Comparison of ENCODE assay signal across 1 cellular context in the genomic region with DNA sequence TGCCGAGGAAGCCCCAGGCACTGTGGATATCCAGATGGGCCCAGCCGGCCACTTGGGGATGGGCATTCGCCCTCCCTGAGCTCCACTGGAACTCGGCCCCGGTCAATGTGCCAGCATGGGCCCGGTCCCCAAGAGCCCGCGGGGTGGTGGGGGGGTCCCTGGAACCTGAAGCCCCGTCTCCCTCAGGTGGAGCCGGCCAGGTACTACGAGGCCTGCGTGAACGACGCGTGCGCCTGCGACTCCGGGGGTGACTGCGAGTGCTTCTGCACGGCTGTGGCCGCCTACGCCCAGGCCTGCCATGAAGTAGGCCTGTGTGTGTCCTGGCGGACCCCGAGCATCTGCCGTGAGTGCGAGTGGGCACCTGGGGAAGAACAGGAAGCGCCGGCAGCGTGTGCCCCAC.
TF ChIP-seq lines count a peak whose summit lies in the region.

No MANE protein-coding gene starts in this region.

TF ChIP-seq in HepG2, 621 proteins besides CTCF, POLR2A, EP300 and RAD21:
- TF ChIP-seq REPIN1 (CRISPR knock-in tag; IDR thresholded peaks at IDR 0.05; ENCODE audit: borderline replicate concordance, low read depth) (no peak), PRPF4 (IDR thresholded peaks at IDR 0.05; ENCODE audit: low read depth, low read length, poor library complexity, severe bottlenecking) (no peak), ZFP36 (IDR thresholded peaks at IDR 0.05; ENCODE audit: borderline replicate concordance, low read depth, low read length, partially characterized antibody) (no peak), ZNF317 (CRISPR knock-in tag; IDR thresholded peaks at IDR 0.05) (no peak), ZNF121 (CRISPR knock-in tag; IDR thresholded peaks at IDR 0.05) (no peak), NFIC (IDR thresholded peaks at IDR 0.05; ENCODE audit: low read length) (no peak), ZNF430 (CRISPR knock-in tag; IDR thresholded peaks at IDR 0.05) (no peak)
- TF ChIP-seq, protein P1, sequence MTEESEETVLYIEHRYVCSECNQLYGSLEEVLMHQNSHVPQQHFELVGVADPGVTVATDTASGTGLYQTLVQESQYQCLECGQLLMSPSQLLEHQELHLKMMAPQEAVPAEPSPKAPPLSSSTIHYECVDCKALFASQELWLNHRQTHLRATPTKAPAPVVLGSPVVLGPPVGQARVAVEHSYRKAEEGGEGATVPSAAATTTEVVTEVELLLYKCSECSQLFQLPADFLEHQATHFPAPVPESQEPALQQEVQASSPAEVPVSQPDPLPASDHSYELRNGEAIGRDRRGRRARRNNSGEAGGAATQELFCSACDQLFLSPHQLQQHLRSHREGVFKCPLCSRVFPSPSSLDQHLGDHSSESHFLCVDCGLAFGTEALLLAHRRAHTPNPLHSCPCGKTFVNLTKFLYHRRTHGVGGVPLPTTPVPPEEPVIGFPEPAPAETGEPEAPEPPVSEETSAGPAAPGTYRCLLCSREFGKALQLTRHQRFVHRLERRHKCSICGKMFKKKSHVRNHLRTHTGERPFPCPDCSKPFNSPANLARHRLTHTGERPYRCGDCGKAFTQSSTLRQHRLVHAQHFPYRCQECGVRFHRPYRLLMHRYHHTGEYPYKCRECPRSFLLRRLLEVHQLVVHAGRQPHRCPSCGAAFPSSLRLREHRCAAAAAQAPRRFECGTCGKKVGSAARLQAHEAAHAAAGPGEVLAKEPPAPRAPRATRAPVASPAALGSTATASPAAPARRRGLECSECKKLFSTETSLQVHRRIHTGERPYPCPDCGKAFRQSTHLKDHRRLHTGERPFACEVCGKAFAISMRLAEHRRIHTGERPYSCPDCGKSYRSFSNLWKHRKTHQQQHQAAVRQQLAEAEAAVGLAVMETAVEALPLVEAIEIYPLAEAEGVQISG (CRISPR knock-in tag; IDR thresholded peaks at IDR 0.05) = no peak
- TF ChIP-seq, protein P2, sequence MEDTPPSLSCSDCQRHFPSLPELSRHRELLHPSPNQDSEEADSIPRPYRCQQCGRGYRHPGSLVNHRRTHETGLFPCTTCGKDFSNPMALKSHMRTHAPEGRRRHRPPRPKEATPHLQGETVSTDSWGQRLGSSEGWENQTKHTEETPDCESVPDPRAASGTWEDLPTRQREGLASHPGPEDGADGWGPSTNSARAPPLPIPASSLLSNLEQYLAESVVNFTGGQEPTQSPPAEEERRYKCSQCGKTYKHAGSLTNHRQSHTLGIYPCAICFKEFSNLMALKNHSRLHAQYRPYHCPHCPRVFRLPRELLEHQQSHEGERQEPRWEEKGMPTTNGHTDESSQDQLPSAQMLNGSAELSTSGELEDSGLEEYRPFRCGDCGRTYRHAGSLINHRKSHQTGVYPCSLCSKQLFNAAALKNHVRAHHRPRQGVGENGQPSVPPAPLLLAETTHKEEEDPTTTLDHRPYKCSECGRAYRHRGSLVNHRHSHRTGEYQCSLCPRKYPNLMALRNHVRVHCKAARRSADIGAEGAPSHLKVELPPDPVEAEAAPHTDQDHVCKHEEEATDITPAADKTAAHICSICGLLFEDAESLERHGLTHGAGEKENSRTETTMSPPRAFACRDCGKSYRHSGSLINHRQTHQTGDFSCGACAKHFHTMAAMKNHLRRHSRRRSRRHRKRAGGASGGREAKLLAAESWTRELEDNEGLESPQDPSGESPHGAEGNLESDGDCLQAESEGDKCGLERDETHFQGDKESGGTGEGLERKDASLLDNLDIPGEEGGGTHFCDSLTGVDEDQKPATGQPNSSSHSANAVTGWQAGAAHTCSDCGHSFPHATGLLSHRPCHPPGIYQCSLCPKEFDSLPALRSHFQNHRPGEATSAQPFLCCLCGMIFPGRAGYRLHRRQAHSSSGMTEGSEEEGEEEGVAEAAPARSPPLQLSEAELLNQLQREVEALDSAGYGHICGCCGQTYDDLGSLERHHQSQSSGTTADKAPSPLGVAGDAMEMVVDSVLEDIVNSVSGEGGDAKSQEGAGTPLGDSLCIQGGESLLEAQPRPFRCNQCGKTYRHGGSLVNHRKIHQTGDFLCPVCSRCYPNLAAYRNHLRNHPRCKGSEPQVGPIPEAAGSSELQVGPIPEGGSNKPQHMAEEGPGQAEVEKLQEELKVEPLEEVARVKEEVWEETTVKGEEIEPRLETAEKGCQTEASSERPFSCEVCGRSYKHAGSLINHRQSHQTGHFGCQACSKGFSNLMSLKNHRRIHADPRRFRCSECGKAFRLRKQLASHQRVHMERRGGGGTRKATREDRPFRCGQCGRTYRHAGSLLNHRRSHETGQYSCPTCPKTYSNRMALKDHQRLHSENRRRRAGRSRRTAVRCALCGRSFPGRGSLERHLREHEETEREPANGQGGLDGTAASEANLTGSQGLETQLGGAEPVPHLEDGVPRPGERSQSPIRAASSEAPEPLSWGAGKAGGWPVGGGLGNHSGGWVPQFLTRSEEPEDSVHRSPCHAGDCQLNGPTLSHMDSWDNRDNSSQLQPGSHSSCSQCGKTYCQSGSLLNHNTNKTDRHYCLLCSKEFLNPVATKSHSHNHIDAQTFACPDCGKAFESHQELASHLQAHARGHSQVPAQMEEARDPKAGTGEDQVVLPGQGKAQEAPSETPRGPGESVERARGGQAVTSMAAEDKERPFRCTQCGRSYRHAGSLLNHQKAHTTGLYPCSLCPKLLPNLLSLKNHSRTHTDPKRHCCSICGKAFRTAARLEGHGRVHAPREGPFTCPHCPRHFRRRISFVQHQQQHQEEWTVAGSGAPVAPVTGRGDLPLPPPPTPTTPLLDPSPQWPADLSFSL (CRISPR knock-in tag; IDR thresholded peaks at IDR 0.05) = no peak
- TF ChIP-seq, protein P3, sequence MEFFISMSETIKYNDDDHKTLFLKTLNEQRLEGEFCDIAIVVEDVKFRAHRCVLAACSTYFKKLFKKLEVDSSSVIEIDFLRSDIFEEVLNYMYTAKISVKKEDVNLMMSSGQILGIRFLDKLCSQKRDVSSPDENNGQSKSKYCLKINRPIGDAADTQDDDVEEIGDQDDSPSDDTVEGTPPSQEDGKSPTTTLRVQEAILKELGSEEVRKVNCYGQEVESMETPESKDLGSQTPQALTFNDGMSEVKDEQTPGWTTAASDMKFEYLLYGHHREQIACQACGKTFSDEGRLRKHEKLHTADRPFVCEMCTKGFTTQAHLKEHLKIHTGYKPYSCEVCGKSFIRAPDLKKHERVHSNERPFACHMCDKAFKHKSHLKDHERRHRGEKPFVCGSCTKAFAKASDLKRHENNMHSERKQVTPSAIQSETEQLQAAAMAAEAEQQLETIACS (CRISPR knock-in tag; IDR thresholded peaks at IDR 0.05) = no peak
